8 cellular contexts compared by ENCODE assay signal in the genomic region with DNA sequence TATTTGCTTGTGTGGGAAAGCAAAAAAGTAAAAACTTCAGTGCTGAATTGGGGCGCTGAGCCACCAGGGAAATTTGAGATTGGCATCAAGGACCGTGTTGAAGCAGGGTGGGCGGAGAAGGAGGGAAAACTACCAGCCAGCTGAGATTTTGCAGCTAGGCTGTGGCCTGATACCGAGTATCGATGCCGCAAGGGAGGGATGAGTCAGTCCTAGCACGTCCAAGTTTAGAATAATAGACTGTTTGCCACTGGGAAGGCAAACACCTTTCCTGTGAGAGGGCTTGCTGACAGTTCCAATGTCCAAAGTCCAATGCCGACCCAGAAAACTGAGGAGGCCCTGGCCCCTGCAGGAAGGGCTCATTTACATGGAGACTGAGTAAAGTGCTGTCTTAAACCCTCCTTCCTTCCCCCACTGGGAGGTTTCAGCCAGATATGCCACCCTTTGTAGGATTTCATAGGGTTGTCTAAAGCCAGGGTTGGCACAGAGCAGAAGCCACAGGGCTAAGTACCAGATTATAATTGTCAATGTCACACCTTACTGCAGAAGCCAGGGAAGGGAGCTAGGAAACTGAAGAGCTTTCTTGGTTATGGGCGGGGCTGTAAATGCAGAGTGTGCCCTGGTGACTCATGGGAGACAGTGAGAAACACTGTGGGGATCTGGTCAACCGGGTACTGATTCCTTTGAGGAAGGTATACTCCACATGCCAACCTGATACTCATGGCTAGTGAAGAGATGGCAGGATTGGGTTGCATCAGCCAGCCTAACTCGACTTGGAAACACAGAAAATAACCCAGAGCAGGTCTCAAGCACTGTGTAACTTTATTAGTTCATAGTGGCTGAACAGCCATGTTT. TPM values are rescaled to one million over a fixed set of nuclear protein-coding genes. Genes with fewer than 3 reads are reported as not detected.
DNase-seq lines count a peak whose midpoint lies in the region; ATAC-seq and TF ChIP-seq lines count a peak whose summit lies in the region.

No MANE protein-coding gene starts in this region.

- H3K27ac Mint-ChIP-seq in Calu3 (ENCODE audit: unreplicated experiment), result peak overlapping the region; percentile 94

- TF ChIP-seq CTCF in Calu3 (IDR thresholded peaks at IDR 0.05; ENCODE audit: unreplicated experiment) (no peak), adrenal gland (IDR thresholded peaks at IDR 0.05) (no peak)

- H3K9ac ChIP-seq in iPS-18a (ENCODE audit: low read length) (peak overlapping the region; percentile 26), skeletal muscle tissue (ENCODE audit: low read depth in 1 of 3, low read length in 3 of 3) (peak overlapping the region in 1 of 3 donors; percentile 30)

- H3K4me1 Mint-ChIP-seq in Calu3 (ENCODE audit: low read depth, unreplicated experiment), result peaks cover 34% of the 10 kb centered on the region

- H3K27ac ChIP-seq in adrenal gland (peak overlapping the region in 1 of 5 donors; percentile 41), iPS-18a (ENCODE audit: low read length) (peak overlapping the region; percentile 69), skeletal muscle tissue (ENCODE audit: low read depth, low read length) (peak overlapping the region; percentile 4)

- H3K36me3 Mint-ChIP-seq in Calu3 (ENCODE audit: insufficient read depth, unreplicated experiment), result peaks cover 19% of the 10 kb centered on the region

- no peak for TF ChIP-seq POLR2A in adrenal gland (IDR thresholded peaks at IDR 0.05)

- H3K27me3 ChIP-seq in adrenal gland (no peaks in the 10 kb centered on the region), iPS-18a (ENCODE audit: control insufficient read depth, insufficient read depth, low read length) (no peaks in the 10 kb centered on the region), skeletal muscle tissue (ENCODE audit: control insufficient read depth in 3 of 3, insufficient read depth in 3 of 3, low read length in 3 of 3) (no peaks in the 10 kb centered on the region)

- no peaks in the 10 kb centered on the region for H3K9me3 Mint-ChIP-seq in Calu3 (ENCODE audit: low read depth, unreplicated experiment)

- intact Hi-C loops in Calu3 (cut with micrococcal nuclease; ENCODE audit: unreplicated experiment), result loop anchor here (1.0 kb wide), 3 partner anchors 28 to 269 kb away; partner anchors contain the start of gene CEP70
- intact Hi-C loops in adrenal gland (cut with DNase I), result no loop called here

- CTCF ChIA-PET in Calu3 (lab: Charles Lee), result interaction anchor here (0.5 to 2.1 kb wide), 21 partner anchors 10 to 341 kb away, joined by 3 to 24 read pairs (median 5); partner anchors contain the start of genes CEP70 and PIK3CB

- ATAC-seq in HG03354 (IDR thresholded peaks at IDR 0.05; ENCODE audit: poor library complexity, severe bottlenecking, unreplicated experiment) (no peak), GM19395 (IDR thresholded peaks at IDR 0.05; ENCODE audit: unreplicated experiment) (no peak)

- WGBS in adrenal gland, 4 donors, result 36 to 40% (median 37%) methylated on average over 10 to 11 of the region's 11 CpGs

- H3K4me3 Mint-ChIP-seq in Calu3 (ENCODE audit: low read depth, unreplicated experiment), result peak overlapping the region; percentile 52

- H3K4me3 ChIP-seq in adrenal gland (no peak overlapping the region), iPS-18a (ENCODE audit: low read length) (peak overlapping the region; percentile 29), skeletal muscle tissue (ENCODE audit: low read length in 3 of 3) (no peak overlapping the region)

- DNase-seq in Calu3 (peak; percentile 87), LoVo (ENCODE audit: low spot score) (peak; percentile 91), adrenal gland (peak; percentile 18 to 53 (median 45))
- no peak for DNase-seq in activated CD8-positive, alpha-beta memory T cell treated with anti-CD3 and anti-CD28 coated beads for 24 hours

- H3K27me3 Mint-ChIP-seq in Calu3 (ENCODE audit: unreplicated experiment), result no peaks in the 10 kb centered on the region

- H3K9me3 ChIP-seq in adrenal gland (replicated peaks in 1 of 3) (no peaks in the 10 kb centered on the region), iPS-18a (ENCODE audit: control insufficient read depth, low read depth, low read length) (no peaks in the 10 kb centered on the region), skeletal muscle tissue (ENCODE audit: control insufficient read depth in 3 of 3, low read length in 3 of 3) (no peaks in the 10 kb centered on the region)

- no TSS peak for BruUV-seq in Calu3 (replicated peaks; lab: Mats Ljungman, UMichigan)

- H3K36me3 ChIP-seq in adrenal gland (replicated peaks in 1 of 2) (no peaks in the 10 kb centered on the region), iPS-18a (ENCODE audit: control insufficient read depth, low read depth, low read length) (no peaks in the 10 kb centered on the region), skeletal muscle tissue (ENCODE audit: control insufficient read depth in 3 of 3, insufficient read depth in 3 of 3, low read length in 3 of 3) (no peaks in the 10 kb centered on the region)

- H3K4me1 ChIP-seq in adrenal gland (replicated peaks in 1 of 2), result peaks cover 0 to 10% of the 10 kb centered on the region in 2 donors
- peaks cover 31% of the 10 kb centered on the region for H3K4me1 ChIP-seq in iPS-18a (ENCODE audit: control insufficient read depth, low read depth, low read length)
- peaks cover 8 to 15% (median 12%) of the 10 kb centered on the region in 3 donors for H3K4me1 ChIP-seq in skeletal muscle tissue (ENCODE audit: control insufficient read depth in 3 of 3, insufficient read depth in 3 of 3, low read length in 3 of 3)

RNA-seq across cellular contexts. Expression of gene PIK3CB, which starts 28.4 kb away (rescaled TPM):
- total RNA-seq in Calu3 (2022) (52.6 and 59.3 TPM in 2 replicates), adrenal gland (10 to 100 TPM; 12.0 to 26.0 (median 17.6) TPM), skeletal muscle tissue (16.2 TPM)
- polyA plus RNA-seq in adrenal gland, result 10 to 100 TPM in 1 of 3 donors, 1 to 10 TPM in 2; 4.6 to 17.7 (median 7.5) TPM
